In genomic region chr6:125338381-125338780, GRCh38 we compare ENCODE assay signal across 24 cellular contexts.
"Had no signal": no experiment of that assay in that cellular context is flagged by ENCODE, and none has a peak within 500 bp of the region (broad histone marks: within the 10 kb centered on the region; RNA-seq: fewer than 3 reads in every experiment).

No MANE protein-coding gene starts in this region.

- H3K27ac Mint-ChIP-seq: dendritic cell treated with granulocyte-macrophage colony-stimulating factor and Interleukin-4, amounts not matched to agents 40 ng/mL and 50 ng/mL, for 4 days; effector memory CD8-positive, alpha-beta T cell; endodermal cell had no signal

- H3K36me3 ChIP-seq: colonic mucosa, esophagus muscularis mucosa, esophagus squamous epithelium, gastrocnemius medialis, gastroesophageal sphincter had no signal

- H3K27me3 ChIP-seq: colonic mucosa, dorsolateral prefrontal cortex, esophagus muscularis mucosa, heart left ventricle had no signal

- H3K27ac ChIP-seq: colonic mucosa, coronary artery, dorsolateral prefrontal cortex, epithelial cell of prostate, esophagus muscularis mucosa, esophagus squamous epithelium, foreskin keratinocyte, gastrocnemius medialis, gastroesophageal sphincter, heart left ventricle had no signal

- H3K4me3 Mint-ChIP-seq: dendritic cell treated with granulocyte-macrophage colony-stimulating factor and Interleukin-4, amounts not matched to agents 40 ng/mL and 50 ng/mL, for 4 days; effector memory CD8-positive, alpha-beta T cell; endodermal cell had no signal

- H3K4me1 Mint-ChIP-seq: endodermal cell had no signal

- H3K4me1 ChIP-seq: colonic mucosa, esophagus squamous epithelium, foreskin keratinocyte, gastrocnemius medialis, gastroesophageal sphincter had no signal

- H3K9me3 ChIP-seq: colonic mucosa, esophagus muscularis mucosa, esophagus squamous epithelium, gastrocnemius medialis, gastroesophageal sphincter had no signal

- DNase-seq: colonic mucosa; cortex of kidney; dermis blood vessel endothelial cell; dorsolateral prefrontal cortex; effector CD4-positive, alpha-beta T cell; effector CD8-positive, alpha-beta T cell; effector memory CD4-positive, alpha-beta T cell; effector memory CD8-positive, alpha-beta T cell; endodermal cell; erythroblast; esophagus squamous epithelium; foreskin fibroblast; foreskin keratinocyte; foreskin melanocyte; gastrocnemius medialis; glutamatergic neuron; head of caudate nucleus; heart left ventricle had no signal

- H3K9me3 Mint-ChIP-seq: dendritic cell treated with granulocyte-macrophage colony-stimulating factor and Interleukin-4, amounts not matched to agents 40 ng/mL and 50 ng/mL, for 4 days; effector memory CD8-positive, alpha-beta T cell had no signal

- H3K4me3 ChIP-seq: colonic mucosa, coronary artery, dorsolateral prefrontal cortex, esophagus muscularis mucosa, esophagus squamous epithelium, gastrocnemius medialis, gastroesophageal sphincter, heart left ventricle had no signal

- ATAC-seq: effector memory CD8-positive, alpha-beta T cell; esophagus mucosa; foreskin keratinocyte; gastrocnemius medialis; gastroesophageal sphincter; heart left ventricle had no signal
